8 cellular contexts compared by ENCODE assay signal in the genomic region with DNA sequence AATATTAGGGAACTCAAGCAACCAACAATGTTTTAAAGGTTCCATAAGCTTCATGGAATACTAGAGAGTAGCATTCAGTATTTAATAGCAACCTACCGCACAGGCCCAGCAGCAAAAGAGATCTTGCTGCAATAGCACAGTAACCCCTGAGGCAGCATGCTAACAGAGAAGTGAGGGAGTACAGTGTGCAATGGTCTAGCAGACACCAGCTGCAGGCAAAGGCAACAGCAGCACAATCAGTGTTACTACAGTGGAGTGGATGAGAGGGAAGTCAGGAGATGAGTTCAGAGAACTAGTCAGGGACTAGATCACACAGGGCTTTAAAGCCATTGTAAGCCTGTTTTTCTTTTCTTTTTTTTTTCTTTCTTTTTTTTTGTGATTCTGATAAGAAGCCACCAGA. TPM values are rescaled to one million over a fixed set of nuclear protein-coding genes. Genes with fewer than 3 reads are reported as not detected.
A peak's percentile ranks its signal among the peaks of the same experiment; 100 is the strongest.
DNase-seq lines count a peak whose midpoint lies in the region; ATAC-seq and TF ChIP-seq lines count a peak whose summit lies in the region.

No MANE protein-coding gene starts in this region.

- peak overlapping the region in 1 of 4 donors; percentile 6 for H3K27ac ChIP-seq in Peyer's patch

- no peaks in the 10 kb centered on the region for H3K9me3 ChIP-seq in Peyer's patch

- H3K27me3 ChIP-seq in Peyer's patch: no peaks in the 10 kb centered on the region

- TF ChIP-seq POLR2A in Peyer's patch (IDR thresholded peaks at IDR 0.05): no peak

- TF ChIP-seq CTCF in Peyer's patch (IDR thresholded peaks at IDR 0.05): no peak

- peaks cover 0 to 20% (median 3%) of the 10 kb centered on the region in 4 donors for H3K4me1 ChIP-seq in Peyer's patch

- H3K36me3 ChIP-seq in Peyer's patch: no peaks in the 10 kb centered on the region

- H3K4me3 ChIP-seq in Peyer's patch: no peak overlapping the region

- peak; percentile 32 for ATAC-seq in GM18498 (IDR thresholded peaks at IDR 0.05; ENCODE audit: unreplicated experiment)

- DNase-seq in HCEC 1CT (peak; percentile 56), Peyer's patch (peak in 2 of 3 donors; percentile 32 to 50), islet precursor cell (peak; percentile 68), NCI-H82 treated with DMSO at 0.1 percent for 48 hours (lab: John Stamatoyannopoulos, UW; ENCODE audit: unreplicated experiment) (no peak), T-helper 9 cell (no peak)
- no peak for DNase-seq in stimulated activated CD4-positive, alpha-beta T cell treated with anti-CD3 and anti-CD28 coated beads, Interleukin-12 subunit alpha, Interleukin-12 subunit beta, amount 100 ng/mL, for 4 hours
- no peak for DNase-seq in activated CD4-positive, CD25-positive, alpha-beta regulatory T cell treated with anti-CD3 and anti-CD28 coated beads, Interleukin-2, amount 50 U/mL, for 72 hours

RNA-seq across cellular contexts. Expression of gene TICAM2, which starts 2.8 kb away (rescaled TPM):
- 1 to 10 TPM in 1 of 4 donors, under 1 TPM in 1, not detected in 2; 0.80 to 3.3 TPM for total RNA-seq in Peyer's patch

RNA-seq across cellular contexts. Expression of gene TMED7, which starts 26.3 kb away (rescaled TPM):
- 100 to 1,000 TPM in 2 of 4 donors, 10 to 100 TPM in 2; 36.3 to 119 (median 99.7) TPM for total RNA-seq in Peyer's patch

RNA-seq across cellular contexts. Expression of gene FEM1C, which starts 54.9 kb away (rescaled TPM):
- 10 to 100 TPM; 17.3 to 31.9 (median 28.2) TPM for total RNA-seq in Peyer's patch

Comparison
In these comparisons a context has a peak if more than half of its experiments do, and no peak if none do; other contexts are left out.
1. DNase-seq: peak in HCEC 1CT (single experiment), Peyer's patch (2 of 3) and islet precursor cell (single experiment); none in stimulated activated CD4-positive, alpha-beta T cell treated with anti-CD3 and anti-CD28 coated beads, Interleukin-12 subunit alpha, Interleukin-12 subunit beta, amount 100 ng/mL, for 4 hours (single experiment), NCI-H82 treated with DMSO at 0.1 percent for 48 hours (single experiment), activated CD4-positive, CD25-positive, alpha-beta regulatory T cell treated with anti-CD3 and anti-CD28 coated beads, Interleukin-2, amount 50 U/mL, for 72 hours (single experiment) and T-helper 9 cell (single experiment).